In the genomic region with DNA sequence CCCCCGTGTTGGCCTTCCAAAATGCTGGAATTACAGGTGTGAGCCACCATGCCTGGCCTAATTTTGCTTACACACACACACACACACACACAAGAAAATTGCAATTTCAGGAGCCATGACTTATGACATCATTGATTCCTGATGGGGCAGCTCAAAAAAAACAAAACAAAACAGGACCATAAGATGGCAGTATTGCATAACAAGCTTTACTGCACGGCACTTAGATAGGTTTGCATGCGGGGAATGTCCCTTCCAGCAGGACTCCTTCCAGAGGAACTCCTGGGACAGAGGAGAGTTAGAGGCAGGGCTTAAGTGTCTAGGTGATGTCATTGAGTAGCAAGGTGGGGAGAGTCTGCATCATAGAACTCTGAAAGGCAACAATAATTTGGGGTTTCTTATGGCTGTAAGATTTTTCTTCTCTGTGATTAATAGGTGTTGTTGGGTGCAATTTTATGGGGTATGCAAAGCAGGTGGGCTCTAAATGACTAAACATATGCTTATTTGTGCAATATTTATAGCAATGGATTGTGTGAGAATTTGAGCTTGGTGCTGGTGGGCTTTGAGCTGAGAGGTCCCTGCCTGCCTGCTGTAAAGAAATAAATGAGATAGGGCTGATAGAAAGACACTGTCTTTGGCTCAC, we compare ENCODE assay signal across 9 cellular contexts. TPM values are rescaled to one million over a fixed set of nuclear protein-coding genes. Genes with fewer than 3 reads are reported as not detected.
DNase-seq lines count a peak whose midpoint lies in the region; ATAC-seq and TF ChIP-seq lines count a peak whose summit lies in the region.
"Had no signal": no experiment of that assay in that cellular context is flagged by ENCODE, and none has a peak within 500 bp of the region (broad histone marks: within the 10 kb centered on the region; RNA-seq: fewer than 3 reads in every experiment).

No MANE protein-coding gene starts in this region.

- no peaks in the 10 kb centered on the region for H3K27me3 ChIP-seq in lower lobe of right lung (ENCODE audit: low read depth)

- TF ChIP-seq CTCF in Calu3 (IDR thresholded peaks at IDR 0.05; ENCODE audit: unreplicated experiment) = no peak
- TF ChIP-seq CTCF in lower lobe of right lung (IDR thresholded peaks at IDR 0.05) = no peak
- no peak for TF ChIP-seq CTCF in endothelial cell (IDR thresholded peaks at IDR 0.05; ENCODE audit: unreplicated experiment)

- no peak overlapping the region for H3K27ac ChIP-seq in lower lobe of right lung

- no peaks in the 10 kb centered on the region for H3K27me3 Mint-ChIP-seq in Calu3 (ENCODE audit: unreplicated experiment)
- no peaks in the 10 kb centered on the region for H3K27me3 Mint-ChIP-seq in activated naive CD8-positive, alpha-beta T cell treated with anti-CD3 and anti-CD28 coated beads, Interleukin-2, amount 50 U/mL, for 24 hours
- H3K27me3 Mint-ChIP-seq in endothelial cell (ENCODE audit: unreplicated experiment) = peaks cover 2% of the 10 kb centered on the region
- H3K27me3 Mint-ChIP-seq in natural killer cell treated with Interleukin-12 subunit alpha and Interleukin-12 subunit beta and Interleukin-15 and Interleukin-18, amount 100 ng/mL, for 72 hours = peaks cover 3 to 5% of the 10 kb centered on the region in 2 donors

- peaks cover 3% of the 10 kb centered on the region for H3K9me3 Mint-ChIP-seq in Calu3 (ENCODE audit: low read depth, unreplicated experiment)
- peaks cover 3% of the 10 kb centered on the region for H3K9me3 Mint-ChIP-seq in activated naive CD8-positive, alpha-beta T cell treated with anti-CD3 and anti-CD28 coated beads, Interleukin-2, amount 50 U/mL, for 24 hours
- no peaks in the 10 kb centered on the region for H3K9me3 Mint-ChIP-seq in endothelial cell (ENCODE audit: unreplicated experiment)
- H3K9me3 Mint-ChIP-seq in natural killer cell treated with Interleukin-12 subunit alpha and Interleukin-12 subunit beta and Interleukin-15 and Interleukin-18, amount 100 ng/mL, for 72 hours = no peaks in the 10 kb centered on the region

- intact Hi-C loops in Calu3 (cut with micrococcal nuclease; ENCODE audit: unreplicated experiment) = loop anchor here (5.0 kb wide), 2 partner anchors 139 to 171 kb away; no protein-coding TSS in a partner anchor
- intact Hi-C loops in lower lobe of right lung (cut with DNase I) = loop anchor here (5.0 kb wide), 1 partner anchor 79 kb away; no protein-coding TSS in a partner anchor

- no peaks in the 10 kb centered on the region for H3K4me1 ChIP-seq in lower lobe of right lung

- peak; percentile 32 for DNase-seq in Calu3
- peak; percentile 73 for DNase-seq in HCEC 1CT
- DNase-seq in NCI-H2196 treated with DMSO at 0.1 percent for 48 hours (lab: John Stamatoyannopoulos, UW; ENCODE audit: unreplicated experiment) = peak; percentile 40
- DNase-seq in activated naive CD8-positive, alpha-beta T cell treated with anti-CD3 and anti-CD28 coated beads, Interleukin-2, amount 50 U/mL, for 24 hours = peak; percentile 9
- DNase-seq in lower lobe of right lung = no peak
- DNase-seq in endothelial cell (ENCODE audit: low spot score) = no peak
- DNase-seq in natural killer cell treated with Interleukin-12 subunit alpha and Interleukin-12 subunit beta and Interleukin-15 and Interleukin-18, amount 100 ng/mL, for 72 hours (ENCODE audit: low spot score) = no peak
- no peak for DNase-seq in pons (ENCODE audit: low spot score)

- H3K9me3 ChIP-seq in lower lobe of right lung = peaks cover 7% of the 10 kb centered on the region

- H3K4me3 Mint-ChIP-seq in Calu3 (ENCODE audit: low read depth, unreplicated experiment) (no peak overlapping the region), endothelial cell (ENCODE audit: unreplicated experiment) (no peak overlapping the region)
- no peak overlapping the region for H3K4me3 Mint-ChIP-seq in activated naive CD8-positive, alpha-beta T cell treated with anti-CD3 and anti-CD28 coated beads, Interleukin-2, amount 50 U/mL, for 24 hours
- no peak overlapping the region for H3K4me3 Mint-ChIP-seq in natural killer cell treated with Interleukin-12 subunit alpha and Interleukin-12 subunit beta and Interleukin-15 and Interleukin-18, amount 100 ng/mL, for 72 hours

- CTCF ChIA-PET in Calu3 (lab: Charles Lee) = interaction anchor here (0.5 to 2.3 kb wide), 13 partner anchors 21 to 753 kb away, joined by 3 to 32 read pairs (median 3); no protein-coding TSS in a partner anchor

- H3K36me3 Mint-ChIP-seq in Calu3 (ENCODE audit: insufficient read depth, unreplicated experiment) (no peaks in the 10 kb centered on the region), endothelial cell (ENCODE audit: low read depth, unreplicated experiment) (no peaks in the 10 kb centered on the region)
- H3K36me3 Mint-ChIP-seq in activated naive CD8-positive, alpha-beta T cell treated with anti-CD3 and anti-CD28 coated beads, Interleukin-2, amount 50 U/mL, for 24 hours (ENCODE audit: low read depth) = no peaks in the 10 kb centered on the region
- H3K36me3 Mint-ChIP-seq in natural killer cell treated with Interleukin-12 subunit alpha and Interleukin-12 subunit beta and Interleukin-15 and Interleukin-18, amount 100 ng/mL, for 72 hours = no peaks in the 10 kb centered on the region

- H3K4me1 Mint-ChIP-seq in Calu3 (ENCODE audit: low read depth, unreplicated experiment) (no peaks in the 10 kb centered on the region), endothelial cell (ENCODE audit: unreplicated experiment) (no peaks in the 10 kb centered on the region)
- no peaks in the 10 kb centered on the region for H3K4me1 Mint-ChIP-seq in activated naive CD8-positive, alpha-beta T cell treated with anti-CD3 and anti-CD28 coated beads, Interleukin-2, amount 50 U/mL, for 24 hours
- H3K4me1 Mint-ChIP-seq in natural killer cell treated with Interleukin-12 subunit alpha and Interleukin-12 subunit beta and Interleukin-15 and Interleukin-18, amount 100 ng/mL, for 72 hours (ENCODE audit: low read depth in 2 of 2) = no peaks in the 10 kb centered on the region

- H3K27ac Mint-ChIP-seq in Calu3 (ENCODE audit: unreplicated experiment) (peak overlapping the region; percentile 58), endothelial cell (ENCODE audit: unreplicated experiment) (no peak overlapping the region)
- H3K27ac Mint-ChIP-seq in activated naive CD8-positive, alpha-beta T cell treated with anti-CD3 and anti-CD28 coated beads, Interleukin-2, amount 50 U/mL, for 24 hours = no peak overlapping the region
- H3K27ac Mint-ChIP-seq in natural killer cell treated with Interleukin-12 subunit alpha and Interleukin-12 subunit beta and Interleukin-15 and Interleukin-18, amount 100 ng/mL, for 72 hours = no peak overlapping the region

- no TSS peak for BruUV-seq in Calu3 (replicated peaks; lab: Mats Ljungman, UMichigan)

- no peak overlapping the region for H3K4me3 ChIP-seq in lower lobe of right lung

- peak; percentile 43 for ATAC-seq in activated naive CD8-positive, alpha-beta T cell treated with anti-CD3 and anti-CD28 coated beads, Interleukin-2, amount 50 U/mL, for 24 hours
- peak; percentile 71 to 74 for ATAC-seq in lower lobe of right lung
- no peak for ATAC-seq in natural killer cell treated with Interleukin-12 subunit alpha and Interleukin-12 subunit beta and Interleukin-15 and Interleukin-18, amount 100 ng/mL, for 72 hours

- H3K36me3 ChIP-seq in lower lobe of right lung = no peaks in the 10 kb centered on the region

RNA-seq across cellular contexts. Expression of gene ACSBG2, which starts 9.0 kb away (rescaled TPM):
- total RNA-seq in Calu3 (2022) (not detected in 2 replicates), lower lobe of right lung (0.30 TPM), endothelial cell (ENCODE audit: unreplicated experiment) (not detected)
- not detected for total RNA-seq in natural killer cell treated with Interleukin-12 subunit alpha and Interleukin-12 subunit beta and Interleukin-15 and Interleukin-18, amount 100 ng/mL, for 72 hours
- total RNA-seq: mononuclear cell had no signal

RNA-seq across cellular contexts. Expression of gene RFX2, which starts 16.2 kb away (rescaled TPM):
- 9.3 and 13.7 TPM in 2 replicates for total RNA-seq in Calu3 (2022)
- total RNA-seq in lower lobe of right lung = 20.9 TPM
- total RNA-seq in endothelial cell (ENCODE audit: unreplicated experiment) = 1.2 TPM
- total RNA-seq in natural killer cell treated with Interleukin-12 subunit alpha and Interleukin-12 subunit beta and Interleukin-15 and Interleukin-18, amount 100 ng/mL, for 72 hours = 1 to 10 TPM; 6.6 to 6.9 TPM

Comparison
In these comparisons a context has a peak if more than half of its experiments do, and no peak if none do; other contexts are left out.
1. DNase-seq: peak in Calu3 (single experiment), HCEC 1CT (single experiment), NCI-H2196 treated with DMSO at 0.1 percent for 48 hours (single experiment) and activated naive CD8-positive, alpha-beta T cell treated with anti-CD3 and anti-CD28 coated beads, Interleukin-2, amount 50 U/mL, for 24 hours (single experiment); none in lower lobe of right lung (single experiment), endothelial cell (single experiment), natural killer cell treated with Interleukin-12 subunit alpha and Interleukin-12 subunit beta and Interleukin-15 and Interleukin-18, amount 100 ng/mL, for 72 hours (single experiment) and pons (single experiment).
2. ATAC-seq: peak in activated naive CD8-positive, alpha-beta T cell treated with anti-CD3 and anti-CD28 coated beads, Interleukin-2, amount 50 U/mL, for 24 hours (single experiment) and lower lobe of right lung (2 of 2); none in natural killer cell treated with Interleukin-12 subunit alpha and Interleukin-12 subunit beta and Interleukin-15 and Interleukin-18, amount 100 ng/mL, for 72 hours (0 of 2).